13 cellular contexts compared by ENCODE assay signal in genomic region chr7:42736931-42737330, GRCh38.
A peak's percentile ranks its signal among the peaks of the same experiment; 100 is the strongest.
DNase-seq lines count a peak whose midpoint lies in the region; ATAC-seq and TF ChIP-seq lines count a peak whose summit lies in the region.
"Had no signal": no experiment of that assay in that cellular context is flagged by ENCODE, and none has a peak within 500 bp of the region (broad histone marks: within the 10 kb centered on the region; RNA-seq: fewer than 3 reads in every experiment).

No MANE protein-coding gene starts in this region.

- TF ChIP-seq CTCF in fibroblast of pulmonary artery (IDR thresholded peaks at IDR 0.05; ENCODE audit: low read length, missing control alignments) (peak; percentile 9), type B pancreatic cell (conservative IDR thresholded peaks at IDR 0.05) (peak; percentile 50)

- no peaks in the 10 kb centered on the region for H3K36me3 Mint-ChIP-seq in type B pancreatic cell
- H3K36me3 Mint-ChIP-seq: naive thymus-derived CD8-positive, alpha-beta T cell had no signal

- intact Hi-C loops in Right ventricle myocardium superior (cut with DNase I), result no loop called here

- no peaks in the 10 kb centered on the region for H3K4me1 Mint-ChIP-seq in type B pancreatic cell (ENCODE audit: unreplicated experiment)
- H3K4me1 Mint-ChIP-seq: naive thymus-derived CD8-positive, alpha-beta T cell had no signal

- H3K27me3 Mint-ChIP-seq in type B pancreatic cell, result no peaks in the 10 kb centered on the region

- H3K4me3 Mint-ChIP-seq in type B pancreatic cell, result no peak overlapping the region
- H3K4me3 Mint-ChIP-seq: naive thymus-derived CD8-positive, alpha-beta T cell had no signal

- DNase-seq in SIG-M5 treated with dmso at 0.1 percent for 504 hours (lab: John Stamatoyannopoulos, UW; ENCODE audit: unreplicated experiment) (peak; percentile 39), SIG-M5 (lab: John Stamatoyannopoulos, UW) (no peak), fibroblast of pulmonary artery (ENCODE audit: low read depth) (no peak), type B pancreatic cell (ENCODE audit: extremely low spot score, unreplicated experiment) (no peak), NCI-H345 treated with DMSO at 0.1 percent for 48 hours (lab: John Stamatoyannopoulos, UW; ENCODE audit: unreplicated experiment) (no peak), nucleus accumbens (lab: John Stamatoyannopoulos, UW) (no peak), Right ventricle myocardium superior (no peak)
- DNase-seq: activated effector memory CD4-positive, alpha-beta T cell treated with Interleukin-2 at 50 U/mL for 16 hours; aorta; dorsolateral prefrontal cortex; lower lobe of right lung; naive thymus-derived CD8-positive, alpha-beta T cell had no signal

- ATAC-seq in SK-N-SH treated with all-trans-retinoic acid at 6 μM for 48 hours (peak; percentile 71), Right ventricle myocardium superior (ENCODE audit: poor library complexity) (no peak)
- ATAC-seq: lower lobe of right lung; naive thymus-derived CD8-positive, alpha-beta T cell had no signal

- H3K4me3 ChIP-seq in fibroblast of pulmonary artery (replicated peaks; ENCODE audit: low read depth, low read length), result no peak overlapping the region
- H3K4me3 ChIP-seq: dorsolateral prefrontal cortex, lower lobe of right lung had no signal

- H3K27ac Mint-ChIP-seq in type B pancreatic cell, result no peak overlapping the region
- H3K27ac Mint-ChIP-seq: naive thymus-derived CD8-positive, alpha-beta T cell had no signal

- H3K9me3 Mint-ChIP-seq in type B pancreatic cell, result peaks cover 5% of the 10 kb centered on the region

TF ChIP-seq in SK-N-SH treated with all-trans-retinoic acid at 6 μM for 48 hours, 23 proteins besides CTCF, POLR2A, EP300 and RAD21:
- no peak for TF ChIP-seq TCF4 (CRISPR knock-in tag; IDR thresholded peaks at IDR 0.05; ENCODE audit: borderline replicate concordance)
- no peak for TF ChIP-seq ZNF565 (CRISPR knock-in tag; conservative IDR thresholded peaks at IDR 0.05; ENCODE audit: low read depth)
- TF ChIP-seq ZNF8 (CRISPR knock-in tag; IDR thresholded peaks at IDR 0.05), result no peak
- TF ChIP-seq CSDC2 (CRISPR knock-in tag; IDR thresholded peaks at IDR 0.05), result no peak
- no peak for TF ChIP-seq RARB (CRISPR knock-in tag; IDR thresholded peaks at IDR 0.05)
- TF ChIP-seq TOX (CRISPR knock-in tag; IDR thresholded peaks at IDR 0.05; ENCODE audit: borderline replicate concordance), result no peak
- no peak for TF ChIP-seq OSR1 (CRISPR knock-in tag; IDR thresholded peaks at IDR 0.05)
- no peak for TF ChIP-seq GLIS3 (CRISPR knock-in tag; IDR thresholded peaks at IDR 0.05)
- TF ChIP-seq ZFP30 (CRISPR knock-in tag; IDR thresholded peaks at IDR 0.05), result no peak
- no peak for TF ChIP-seq PPARA (CRISPR knock-in tag; IDR thresholded peaks at IDR 0.05; ENCODE audit: borderline replicate concordance)
- no peak for TF ChIP-seq ZNF70 (CRISPR knock-in tag; IDR thresholded peaks at IDR 0.05)
- no peak for TF ChIP-seq ESRRG (CRISPR knock-in tag; IDR thresholded peaks at IDR 0.05)
- TF ChIP-seq, protein P1, sequence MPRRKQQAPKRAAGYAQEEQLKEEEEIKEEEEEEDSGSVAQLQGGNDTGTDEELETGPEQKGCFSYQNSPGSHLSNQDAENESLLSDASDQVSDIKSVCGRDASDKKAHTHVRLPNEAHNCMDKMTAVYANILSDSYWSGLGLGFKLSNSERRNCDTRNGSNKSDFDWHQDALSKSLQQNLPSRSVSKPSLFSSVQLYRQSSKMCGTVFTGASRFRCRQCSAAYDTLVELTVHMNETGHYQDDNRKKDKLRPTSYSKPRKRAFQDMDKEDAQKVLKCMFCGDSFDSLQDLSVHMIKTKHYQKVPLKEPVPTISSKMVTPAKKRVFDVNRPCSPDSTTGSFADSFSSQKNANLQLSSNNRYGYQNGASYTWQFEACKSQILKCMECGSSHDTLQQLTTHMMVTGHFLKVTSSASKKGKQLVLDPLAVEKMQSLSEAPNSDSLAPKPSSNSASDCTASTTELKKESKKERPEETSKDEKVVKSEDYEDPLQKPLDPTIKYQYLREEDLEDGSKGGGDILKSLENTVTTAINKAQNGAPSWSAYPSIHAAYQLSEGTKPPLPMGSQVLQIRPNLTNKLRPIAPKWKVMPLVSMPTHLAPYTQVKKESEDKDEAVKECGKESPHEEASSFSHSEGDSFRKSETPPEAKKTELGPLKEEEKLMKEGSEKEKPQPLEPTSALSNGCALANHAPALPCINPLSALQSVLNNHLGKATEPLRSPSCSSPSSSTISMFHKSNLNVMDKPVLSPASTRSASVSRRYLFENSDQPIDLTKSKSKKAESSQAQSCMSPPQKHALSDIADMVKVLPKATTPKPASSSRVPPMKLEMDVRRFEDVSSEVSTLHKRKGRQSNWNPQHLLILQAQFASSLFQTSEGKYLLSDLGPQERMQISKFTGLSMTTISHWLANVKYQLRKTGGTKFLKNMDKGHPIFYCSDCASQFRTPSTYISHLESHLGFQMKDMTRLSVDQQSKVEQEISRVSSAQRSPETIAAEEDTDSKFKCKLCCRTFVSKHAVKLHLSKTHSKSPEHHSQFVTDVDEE (CRISPR knock-in tag; IDR thresholded peaks at IDR 0.05), result no peak
- TF ChIP-seq, protein P2, sequence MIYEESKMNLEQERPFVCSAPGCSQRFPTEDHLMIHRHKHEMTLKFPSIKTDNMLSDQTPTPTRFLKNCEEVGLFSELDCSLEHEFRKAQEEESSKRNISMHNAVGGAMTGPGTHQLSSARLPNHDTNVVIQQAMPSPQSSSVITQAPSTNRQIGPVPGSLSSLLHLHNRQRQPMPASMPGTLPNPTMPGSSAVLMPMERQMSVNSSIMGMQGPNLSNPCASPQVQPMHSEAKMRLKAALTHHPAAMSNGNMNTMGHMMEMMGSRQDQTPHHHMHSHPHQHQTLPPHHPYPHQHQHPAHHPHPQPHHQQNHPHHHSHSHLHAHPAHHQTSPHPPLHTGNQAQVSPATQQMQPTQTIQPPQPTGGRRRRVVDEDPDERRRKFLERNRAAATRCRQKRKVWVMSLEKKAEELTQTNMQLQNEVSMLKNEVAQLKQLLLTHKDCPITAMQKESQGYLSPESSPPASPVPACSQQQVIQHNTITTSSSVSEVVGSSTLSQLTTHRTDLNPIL (CRISPR knock-in tag; IDR thresholded peaks at IDR 0.05; ENCODE audit: low read depth), result no peak
- no peak for TF ChIP-seq ARNTL (CRISPR knock-in tag; IDR thresholded peaks at IDR 0.05; ENCODE audit: borderline replicate concordance, low read depth)
- TF ChIP-seq, protein P3, sequence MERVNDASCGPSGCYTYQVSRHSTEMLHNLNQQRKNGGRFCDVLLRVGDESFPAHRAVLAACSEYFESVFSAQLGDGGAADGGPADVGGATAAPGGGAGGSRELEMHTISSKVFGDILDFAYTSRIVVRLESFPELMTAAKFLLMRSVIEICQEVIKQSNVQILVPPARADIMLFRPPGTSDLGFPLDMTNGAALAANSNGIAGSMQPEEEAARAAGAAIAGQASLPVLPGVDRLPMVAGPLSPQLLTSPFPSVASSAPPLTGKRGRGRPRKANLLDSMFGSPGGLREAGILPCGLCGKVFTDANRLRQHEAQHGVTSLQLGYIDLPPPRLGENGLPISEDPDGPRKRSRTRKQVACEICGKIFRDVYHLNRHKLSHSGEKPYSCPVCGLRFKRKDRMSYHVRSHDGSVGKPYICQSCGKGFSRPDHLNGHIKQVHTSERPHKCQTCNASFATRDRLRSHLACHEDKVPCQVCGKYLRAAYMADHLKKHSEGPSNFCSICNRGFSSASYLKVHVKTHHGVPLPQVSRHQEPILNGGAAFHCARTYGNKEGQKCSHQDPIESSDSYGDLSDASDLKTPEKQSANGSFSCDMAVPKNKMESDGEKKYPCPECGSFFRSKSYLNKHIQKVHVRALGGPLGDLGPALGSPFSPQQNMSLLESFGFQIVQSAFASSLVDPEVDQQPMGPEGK (CRISPR knock-in tag; IDR thresholded peaks at IDR 0.05; ENCODE audit: borderline replicate concordance), result no peak
- TF ChIP-seq POU6F1 (CRISPR knock-in tag; IDR thresholded peaks at IDR 0.05; ENCODE audit: borderline replicate concordance, low read depth), result no peak
TF ChIP-seq in SK-N-SH treated with all-trans-retinoic acid at 6 μM for 48 hours: peak in this region for 0.
